ENCODE assay signal across 16 cellular contexts in genomic region chr20:44123874-44124535, GRCh38.
"Had no signal": no experiment of that assay in that cellular context is flagged by ENCODE, and none has a peak within 500 bp of the region (broad histone marks: within the 10 kb centered on the region; RNA-seq: fewer than 3 reads in every experiment).

No MANE protein-coding gene starts in this region.

- H3K36me3 Mint-ChIP-seq: activated naive CD8-positive, alpha-beta T cell treated with anti-CD3 and anti-CD28 coated beads, Interleukin-2, amount 10 ng/mL, durations not matched to agents 7 days and 5 days; brain; stimulated activated effector memory CD8-positive, alpha-beta T cell treated with anti-CD3 and anti-CD28 coated beads, Interleukin-12 subunit alpha, Interleukin-12 subunit beta, amount 100 ng/mL, for 72 hours had no signal

- DNase-seq: activated CD4-positive, CD25-positive, alpha-beta regulatory T cell treated with anti-CD3 and anti-CD28 coated beads, Interleukin-2, amount 50 U/mL, for 72 hours; activated naive CD4-positive, alpha-beta T cell; activated naive CD8-positive, alpha-beta T cell treated with anti-CD3 and anti-CD28 coated beads, Interleukin-2, amount 10 ng/mL, durations not matched to agents 7 days and 5 days; dermis blood vessel endothelial cell; effector memory CD8-positive, alpha-beta T cell; hippocampal formation; nephron progenitor cell; SK-N-SH; T-helper 1 cell; T1000; trophoblast cell had no signal

- H3K9ac ChIP-seq: SK-N-SH had no signal

- H3K27ac ChIP-seq: epithelial cell of prostate had no signal

- H3K9me3 Mint-ChIP-seq: activated naive CD8-positive, alpha-beta T cell treated with anti-CD3 and anti-CD28 coated beads, Interleukin-2, amount 10 ng/mL, durations not matched to agents 7 days and 5 days; brain; effector memory CD8-positive, alpha-beta T cell; nephron progenitor cell; stimulated activated effector memory CD8-positive, alpha-beta T cell treated with anti-CD3 and anti-CD28 coated beads, Interleukin-12 subunit alpha, Interleukin-12 subunit beta, amount 100 ng/mL, for 72 hours had no signal

- H3K4me2 ChIP-seq: SK-N-SH had no signal

- H3K27ac Mint-ChIP-seq: activated naive CD8-positive, alpha-beta T cell treated with anti-CD3 and anti-CD28 coated beads, Interleukin-2, amount 10 ng/mL, durations not matched to agents 7 days and 5 days; brain; effector memory CD8-positive, alpha-beta T cell; nephron progenitor cell; progenitor cell of endocrine pancreas; stimulated activated effector memory CD8-positive, alpha-beta T cell treated with anti-CD3 and anti-CD28 coated beads, Interleukin-12 subunit alpha, Interleukin-12 subunit beta, amount 100 ng/mL, for 72 hours had no signal

- ATAC-seq: effector memory CD8-positive, alpha-beta T cell; left lobe of liver; stimulated activated effector memory CD8-positive, alpha-beta T cell treated with anti-CD3 and anti-CD28 coated beads, Interleukin-12 subunit alpha, Interleukin-12 subunit beta, amount 100 ng/mL, for 72 hours had no signal

- H3K9me3 ChIP-seq: SK-N-SH had no signal

- H3K4me3 Mint-ChIP-seq: activated naive CD8-positive, alpha-beta T cell treated with anti-CD3 and anti-CD28 coated beads, Interleukin-2, amount 10 ng/mL, durations not matched to agents 7 days and 5 days; brain; effector memory CD8-positive, alpha-beta T cell; stimulated activated effector memory CD8-positive, alpha-beta T cell treated with anti-CD3 and anti-CD28 coated beads, Interleukin-12 subunit alpha, Interleukin-12 subunit beta, amount 100 ng/mL, for 72 hours had no signal

- H3K4me1 Mint-ChIP-seq: activated naive CD8-positive, alpha-beta T cell treated with anti-CD3 and anti-CD28 coated beads, Interleukin-2, amount 10 ng/mL, durations not matched to agents 7 days and 5 days; stimulated activated effector memory CD8-positive, alpha-beta T cell treated with anti-CD3 and anti-CD28 coated beads, Interleukin-12 subunit alpha, Interleukin-12 subunit beta, amount 100 ng/mL, for 72 hours had no signal
